Comparison of ENCODE assay signal across 11 cellular contexts in the genomic region with DNA sequence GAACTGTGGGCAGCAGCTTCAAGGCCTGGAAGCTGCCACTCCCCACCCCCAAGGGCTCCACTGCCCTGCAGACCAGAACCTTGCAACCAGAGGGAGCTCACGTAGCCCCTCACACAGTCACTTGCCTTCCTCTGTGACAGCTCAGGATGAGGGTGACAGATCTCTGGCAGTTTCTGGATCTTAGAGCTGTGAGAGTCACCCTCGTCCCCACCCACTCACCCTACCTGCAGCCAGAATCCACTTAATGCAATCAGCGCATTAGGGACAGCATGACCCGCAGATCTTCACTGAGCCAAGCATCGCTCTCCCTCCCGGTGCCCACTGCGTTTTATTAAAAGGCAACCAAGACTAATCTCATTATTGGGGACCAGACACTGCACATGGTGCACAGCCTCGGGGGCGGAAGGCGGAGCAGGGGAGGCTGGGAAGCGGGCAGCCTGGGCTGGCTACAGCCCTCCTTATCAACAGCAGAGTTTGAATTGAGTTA. TPM values are rescaled to one million over a fixed set of nuclear protein-coding genes. Genes with fewer than 3 reads are reported as not detected.
A peak's percentile ranks its signal among the peaks of the same experiment; 100 is the strongest.
DNase-seq lines count a peak whose midpoint lies in the region; ATAC-seq and TF ChIP-seq lines count a peak whose summit lies in the region.
"Had no signal": no experiment of that assay in that cellular context is flagged by ENCODE, and none has a peak within 500 bp of the region (broad histone marks: within the 10 kb centered on the region; RNA-seq: fewer than 3 reads in every experiment).

No MANE protein-coding gene starts in this region.

- peaks cover 18% of the 10 kb centered on the region for H3K4me1 ChIP-seq in mucosa of descending colon (ENCODE audit: low read depth)

- POLR2A ChIA-PET in AG04449 (lab: Yijun Ruan, JAX), result no interaction called here
- POLR2A ChIA-PET in GM10248 (lab: Yijun Ruan, JAX), result interaction anchor here (1.0 kb wide), 1 partner anchor 401 kb away, joined by 9 read pairs; no protein-coding TSS in a partner anchor
- POLR2A ChIA-PET in RWPE1 (lab: Yijun Ruan, JAX; ENCODE audit: low non-redundant PET), result no interaction called here

- H3K9me3 ChIP-seq in mucosa of descending colon, result no peaks in the 10 kb centered on the region

- no peaks in the 10 kb centered on the region for H3K36me3 ChIP-seq in mucosa of descending colon (ENCODE audit: low read depth)

- TF ChIP-seq CTCF in AG04449 (IDR thresholded peaks at IDR 0.05; ENCODE audit: insufficient read depth, low read length, missing control alignments) (peak; percentile 17), GM10248 (IDR thresholded peaks at IDR 0.05; ENCODE audit: control extremely low read depth, extremely low read depth, low read depth, missing control alignments) (peak; percentile 47), RWPE1 (conservative IDR thresholded peaks at IDR 0.05; ENCODE audit: low read depth) (no peak), mucosa of descending colon (IDR thresholded peaks at IDR 0.05) (no peak)

- ATAC-seq in HG03460 (IDR thresholded peaks at IDR 0.05; ENCODE audit: unreplicated experiment) (no peak), sciatic nerve (no peak), mucosa of descending colon (no peak)

- CTCF ChIA-PET in AG04449 (lab: Yijun Ruan, JAX) (interaction anchor here (3.3 to 4.6 kb wide), 2 partner anchors 11 to 37 kb away, joined by 21 to 28 read pairs; no protein-coding TSS in a partner anchor), GM10248 (lab: Yijun Ruan, JAX) (interaction anchor here (1.0 to 4.5 kb wide), 9 partner anchors 7 to 169 kb away, joined by 3 to 37 read pairs (median 10); no protein-coding TSS in a partner anchor), RWPE1 (lab: Yijun Ruan, JAX) (interaction anchor here (1.1 to 5.0 kb wide), 2 partner anchors 8 to 36 kb away, joined by 7 to 28 read pairs; no protein-coding TSS in a partner anchor)

- intact Hi-C loops in sciatic nerve (cut with DNase I), result no loop called here
- intact Hi-C loops in mucosa of descending colon (cut with DNase I, micrococcal nuclease), result no loop called here

- DNase-seq in AG04449 (ENCODE audit: low read depth, low spot score), result no peak
- DNase-seq in GM10248 (ENCODE audit: extremely low spot score), result peak; percentile 52
- no peak for DNase-seq in RWPE1 (ENCODE audit: low spot score)
- peak; percentile 37 for DNase-seq in germinal center (ENCODE audit: low spot score)
- no peak for DNase-seq in amniotic stem cell (lab: John Stamatoyannopoulos, UW)
- no peak for DNase-seq in sciatic nerve (ENCODE audit: low spot score)
- DNase-seq in mucosa of descending colon, result no peak
- DNase-seq: activated naive CD4-positive, alpha-beta T cell treated with anti-CD3 and anti-CD28 coated beads, Interleukin-2, amount 10 ng/mL, durations not matched to agents 7 days and 5 days; GOT3 had no signal

- H3K4me3 ChIP-seq in AG04449 (ENCODE audit: low read depth, low read length), result no peak overlapping the region
- no peak overlapping the region for H3K4me3 ChIP-seq in mucosa of descending colon
- H3K4me3 ChIP-seq: SJSA1 had no signal

- H3K27ac ChIP-seq in RWPE1, result peak overlapping the region; percentile 2; the same call in 1 of the 2 replicates
- H3K27ac ChIP-seq: SJSA1 had no signal

RNA-seq across cellular contexts. Expression of a gene that starts 3.5 kb away (rescaled TPM):
- total RNA-seq in sciatic nerve, result 24.7 TPM
- total RNA-seq in mucosa of descending colon, result 10 to 100 TPM; 38.1 to 54.9 (median 51.3) TPM

RNA-seq across cellular contexts. Expression of a gene that starts 34.3 kb away (rescaled TPM):
- total RNA-seq in sciatic nerve, result 14.0 TPM
- total RNA-seq in mucosa of descending colon, result 10 to 100 TPM; 16.0 to 24.6 (median 23.0) TPM

Comparison
In these comparisons a context has a peak if more than half of its experiments do, and no peak if none do; other contexts are left out.
1. DNase-seq: peak in GM10248 (single experiment) and germinal center (single experiment); none in AG04449 (single experiment), RWPE1 (single experiment), amniotic stem cell (single experiment), sciatic nerve (single experiment) and mucosa of descending colon (0 of 3).
2. CTCF ChIP-seq: peak in AG04449 (single experiment) and GM10248 (single experiment); none in RWPE1 (single experiment) and mucosa of descending colon (single experiment).